In the genomic region with DNA sequence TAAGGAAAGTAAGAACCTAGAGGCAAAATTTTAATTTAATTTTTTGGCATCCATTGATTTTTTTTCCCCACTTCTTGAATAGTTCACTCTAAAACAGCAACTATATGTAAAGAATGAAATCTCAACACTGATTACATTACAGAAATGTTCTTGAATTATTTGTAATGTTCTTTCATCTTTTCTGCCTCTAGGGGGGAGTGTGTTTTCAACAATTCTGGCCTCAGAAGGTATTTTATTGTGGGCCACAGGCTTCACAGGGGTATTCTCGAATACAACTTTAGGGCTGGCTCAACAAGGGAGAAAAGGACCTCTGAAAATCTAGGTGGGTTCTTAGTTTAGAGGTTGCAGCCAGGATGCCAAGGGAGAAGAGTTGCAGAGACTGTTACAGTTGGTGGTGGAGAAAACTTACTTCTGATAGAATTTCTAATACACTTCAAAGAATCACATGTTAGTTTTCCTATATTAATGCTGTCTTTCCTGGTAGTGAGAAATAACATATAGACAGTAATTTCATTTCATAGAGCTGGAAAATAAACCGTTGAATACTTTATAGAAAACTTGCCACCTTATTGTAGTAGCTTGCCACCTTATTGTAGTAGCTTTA, we compare ENCODE assay signal across 9 cellular contexts. TPM values are rescaled to one million over a fixed set of nuclear protein-coding genes. Genes with fewer than 3 reads are reported as not detected.
DNase-seq lines count a peak whose midpoint lies in the region; ATAC-seq and TF ChIP-seq lines count a peak whose summit lies in the region.
"Had no signal": no experiment of that assay in that cellular context is flagged by ENCODE, and none has a peak within 500 bp of the region (broad histone marks: within the 10 kb centered on the region; RNA-seq: fewer than 3 reads in every experiment).

No MANE protein-coding gene starts in this region.

- no peaks in the 10 kb centered on the region for H3K9me3 Mint-ChIP-seq in Calu3 (ENCODE audit: low read depth, unreplicated experiment)

- H3K36me3 Mint-ChIP-seq in Calu3 (ENCODE audit: insufficient read depth, unreplicated experiment) = peaks cover 14% of the 10 kb centered on the region

- no peak overlapping the region for H3K4me2 ChIP-seq in KMS-11

- no peak for DNase-seq in Calu3
- DNase-seq in ascending aorta (ENCODE audit: low spot score in 2 of 2) = no peak
- peak; percentile 43 to 59 for DNase-seq in lung microvascular endothelial cell (ENCODE audit: low read depth in 2 of 2)
- DNase-seq in left lung = no peak
- no peak for DNase-seq in COR-L47 (lab: John Stamatoyannopoulos, UW)
- DNase-seq: small intestine had no signal

- H3K4me3 Mint-ChIP-seq in Calu3 (ENCODE audit: low read depth, unreplicated experiment) = no peak overlapping the region

- no peak overlapping the region for H2AFZ ChIP-seq in KMS-11 (ENCODE audit: low read depth)

- no TSS peak for BruUV-seq in Calu3 (replicated peaks; lab: Mats Ljungman, UMichigan)

- H3K27ac Mint-ChIP-seq in Calu3 (ENCODE audit: unreplicated experiment) = no peak overlapping the region

- no peaks in the 10 kb centered on the region for H3K79me2 ChIP-seq in KMS-11 (ENCODE audit: insufficient read depth, low read depth)

- ATAC-seq in left lung (no peak), GM21526 (IDR thresholded peaks at IDR 0.05; ENCODE audit: low FRiP score, unreplicated experiment) (no peak), HG02642 (IDR thresholded peaks at IDR 0.05; ENCODE audit: poor library complexity, unreplicated experiment) (no peak)

- CTCF ChIA-PET in Calu3 (lab: Charles Lee) = interaction anchor here (0.6 to 1.5 kb wide), 3 partner anchors 80 to 202 kb away, joined by 3 to 7 read pairs (median 3); no protein-coding TSS in a partner anchor

- H3K4me3 ChIP-seq in KMS-11 (IDR thresholded peaks at IDR 0.05; ENCODE audit: insufficient read depth, low read depth, low read length) (no peak overlapping the region), ascending aorta (no peak overlapping the region), left lung (no peak overlapping the region)

- H3K27me3 ChIP-seq in KMS-11 (ENCODE audit: insufficient read depth, low read depth) = no peaks in the 10 kb centered on the region
- H3K27me3 ChIP-seq in ascending aorta = no peaks in the 10 kb centered on the region
- peaks cover 7 to 42% of the 10 kb centered on the region in 2 donors for H3K27me3 ChIP-seq in left lung

- H3K36me3 ChIP-seq in KMS-11 (ENCODE audit: insufficient read depth) (no peaks in the 10 kb centered on the region), ascending aorta (no peaks in the 10 kb centered on the region), left lung (no peaks in the 10 kb centered on the region)

- H3K9me3 ChIP-seq in ascending aorta (no peaks in the 10 kb centered on the region), left lung (no peaks in the 10 kb centered on the region)

- no peaks in the 10 kb centered on the region for H3K4me1 ChIP-seq in KMS-11 (ENCODE audit: low read depth, poor library complexity, severe bottlenecking)
- peaks cover 4 to 5% of the 10 kb centered on the region in 2 donors for H3K4me1 ChIP-seq in ascending aorta
- peaks cover 11 to 36% of the 10 kb centered on the region in 2 donors for H3K4me1 ChIP-seq in left lung

- H4K20me1 ChIP-seq in KMS-11 (ENCODE audit: insufficient read depth) = no peaks in the 10 kb centered on the region

- intact Hi-C loops in Calu3 (cut with micrococcal nuclease; ENCODE audit: unreplicated experiment) (loop anchor here (1.0 to 5.0 kb wide), 6 partner anchors 80 to 595 kb away; no protein-coding TSS in a partner anchor), ascending aorta (cut with DNase I) (loop anchor here (5.0 kb wide), 1 partner anchor 595 kb away; no protein-coding TSS in a partner anchor), left lung (cut with DNase I) (loop anchor here in 1 of 2 donors (10.0 kb wide), 1 partner anchor 717 kb away; no protein-coding TSS in a partner anchor)

- TF ChIP-seq CTCF in Calu3 (IDR thresholded peaks at IDR 0.05; ENCODE audit: unreplicated experiment) = peak; percentile 41
- peak; percentile 81 for TF ChIP-seq CTCF in KMS-11 (conservative IDR thresholded peaks at IDR 0.05; ENCODE audit: low read depth, low read length)
- peak; percentile 21 to 55 (median 54) for TF ChIP-seq CTCF in ascending aorta (IDR thresholded peaks at IDR 0.05)
- peak in 1 of 2 donors; percentile 23 for TF ChIP-seq CTCF in left lung (IDR thresholded peaks at IDR 0.05)

- no peak overlapping the region for H3K27ac ChIP-seq in KMS-11
- no peak overlapping the region for H3K27ac ChIP-seq in ascending aorta
- H3K27ac ChIP-seq in left lung = no peak overlapping the region

- H3K9ac ChIP-seq in KMS-11 = no peak overlapping the region

- H3K27me3 Mint-ChIP-seq in Calu3 (ENCODE audit: unreplicated experiment) = no peaks in the 10 kb centered on the region

- H3K4me1 Mint-ChIP-seq in Calu3 (ENCODE audit: low read depth, unreplicated experiment) = peaks cover 8% of the 10 kb centered on the region

RNA-seq across cellular contexts. Expression of gene NPR3, which starts 3.6 kb away (rescaled TPM):
- 0.15 and 0.19 TPM in 2 replicates for total RNA-seq in Calu3 (2022)
- 3.5 TPM for total RNA-seq in ascending aorta
- total RNA-seq in lung microvascular endothelial cell = under 0.01 and 0.22 TPM in 2 replicates
- total RNA-seq in left lung = 10 to 100 TPM; 16.5 to 33.9 TPM

Comparison
In these comparisons a context has a peak if more than half of its experiments do, and no peak if none do; other contexts are left out.
1. DNase-seq: peak in lung microvascular endothelial cell (2 of 2); none in Calu3 (single experiment), ascending aorta (0 of 2), left lung (0 of 2) and COR-L47 (single experiment).